ENCODE assay signal across 8 cellular contexts in the genomic region with DNA sequence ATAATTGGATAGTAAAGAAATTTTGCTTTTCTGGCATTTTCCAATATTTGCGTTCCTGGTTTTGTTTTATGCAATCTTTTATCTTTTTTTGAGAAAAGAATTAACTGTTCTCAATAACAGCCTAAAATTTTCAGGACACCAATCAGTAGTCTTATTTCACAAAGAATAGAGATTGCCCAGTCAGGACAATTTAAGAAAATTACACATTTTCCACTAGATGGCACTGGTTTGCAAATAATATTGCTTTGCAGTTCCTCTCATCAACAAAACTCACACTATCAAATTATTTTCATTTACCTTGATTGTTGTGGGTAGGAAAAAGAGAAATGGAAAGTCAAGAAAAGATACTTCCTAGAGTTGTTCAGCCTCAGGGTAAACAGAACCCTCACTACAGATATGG. TPM values are rescaled to one million over a fixed set of nuclear protein-coding genes. Genes with fewer than 3 reads are reported as not detected.
DNase-seq lines count a peak whose midpoint lies in the region; ATAC-seq and TF ChIP-seq lines count a peak whose summit lies in the region.

No MANE protein-coding gene starts in this region.

- intact Hi-C loops in mucosa of descending colon (cut with DNase I, micrococcal nuclease), result no loop called here

- H3K9me3 Mint-ChIP-seq in HFFc6 (no peaks in the 10 kb centered on the region), chondrocyte (ENCODE audit: low read depth) (no peaks in the 10 kb centered on the region)

- H3K36me3 Mint-ChIP-seq in HFFc6 (ENCODE audit: low read depth), result no peaks in the 10 kb centered on the region
- no peaks in the 10 kb centered on the region for H3K36me3 Mint-ChIP-seq in chondrocyte (ENCODE audit: low read depth)

- H3K4me1 Mint-ChIP-seq in HFFc6 (ENCODE audit: low read depth), result peaks cover 18% of the 10 kb centered on the region
- peaks cover 16% of the 10 kb centered on the region for H3K4me1 Mint-ChIP-seq in chondrocyte (ENCODE audit: low read depth)

- no peaks in the 10 kb centered on the region for H3K36me3 ChIP-seq in mucosa of descending colon (ENCODE audit: low read depth)

- no peak overlapping the region for H3K27ac Mint-ChIP-seq in HFFc6
- H3K27ac Mint-ChIP-seq in chondrocyte (ENCODE audit: unreplicated experiment), result no peak overlapping the region

- peak; percentile 69 for DNase-seq in COR-L47 (lab: John Stamatoyannopoulos, UW)
- DNase-seq in HFFc6, result peak; percentile 42
- DNase-seq in NCI-H748 (lab: John Stamatoyannopoulos, UW; ENCODE audit: unreplicated experiment), result peak; percentile 74
- no peak for DNase-seq in chondrocyte (ENCODE audit: low spot score)
- DNase-seq in mucosa of descending colon, result no peak
- no peak for DNase-seq in COLO668 (lab: John Stamatoyannopoulos, UW; ENCODE audit: unreplicated experiment)

- H3K4me3 Mint-ChIP-seq in HFFc6 (no peak overlapping the region), chondrocyte (ENCODE audit: unreplicated experiment) (no peak overlapping the region)

- TF ChIP-seq CTCF in HFFc6 (IDR thresholded peaks at IDR 0.05), result peak; percentile 81
- peak; percentile 87 for TF ChIP-seq CTCF in chondrocyte (IDR thresholded peaks at IDR 0.05)
- TF ChIP-seq CTCF in mucosa of descending colon (IDR thresholded peaks at IDR 0.05), result peak; percentile 19

- no peaks in the 10 kb centered on the region for H3K9me3 ChIP-seq in mucosa of descending colon

- ATAC-seq in mucosa of descending colon (no peak), GM18502 (IDR thresholded peaks at IDR 0.05; ENCODE audit: poor library complexity, unreplicated experiment) (no peak), GM18520 (IDR thresholded peaks at IDR 0.05; ENCODE audit: unreplicated experiment) (no peak)

- H3K4me1 ChIP-seq in mucosa of descending colon (ENCODE audit: low read depth), result peaks cover 10% of the 10 kb centered on the region

- no peak overlapping the region for H3K4me3 ChIP-seq in mucosa of descending colon

- no peaks in the 10 kb centered on the region; the same call in 1 of the 2 replicates for H3K27me3 Mint-ChIP-seq in HFFc6 (ENCODE audit: insufficient read depth)
- H3K27me3 Mint-ChIP-seq in chondrocyte (ENCODE audit: low read depth), result no peaks in the 10 kb centered on the region

RNA-seq across cellular contexts. Expression of a gene that starts 2.4 kb away (rescaled TPM):
- total RNA-seq in HFFc6 (2021; fragmentation: NEBNext Ultra II Directional; extraction: Animal tissue kit (Norgen Biotek cat#: 25700)), result 10 to 100 TPM; 13.8 to 16.6 (median 14.9) TPM
- 9.9 to 15.5 TPM (median 10.3 TPM) in 3 replicates for total RNA-seq in chondrocyte
- 10 to 100 TPM; 13.4 to 18.3 (median 14.5) TPM for total RNA-seq in mucosa of descending colon

RNA-seq across cellular contexts. Expression of a gene that starts 37.2 kb away (rescaled TPM):
- 1 to 10 TPM; 1.2 to 3.1 (median 1.4) TPM for total RNA-seq in HFFc6 (2021; fragmentation: NEBNext Ultra II Directional; extraction: Animal tissue kit (Norgen Biotek cat#: 25700))
- total RNA-seq in chondrocyte (2.1 to 6.8 TPM (median 2.4 TPM) in 3 replicates), mucosa of descending colon (1 to 10 TPM; 1.0 to 3.2 (median 2.7) TPM)

Comparison
In these comparisons a context has a peak if more than half of its experiments do, and no peak if none do; other contexts are left out.
1. DNase-seq: peak in COR-L47 (single experiment), HFFc6 (single experiment) and NCI-H748 (single experiment); none in chondrocyte (single experiment), mucosa of descending colon (0 of 3) and COLO668 (single experiment).
2. CTCF ChIP-seq: peak in every context shown above with its lines; median percentile 87 in chondrocyte; 81 in HFFc6; 19 in mucosa of descending colon.